Comparison of ENCODE assay signal across 8 cellular contexts in the genomic region with DNA sequence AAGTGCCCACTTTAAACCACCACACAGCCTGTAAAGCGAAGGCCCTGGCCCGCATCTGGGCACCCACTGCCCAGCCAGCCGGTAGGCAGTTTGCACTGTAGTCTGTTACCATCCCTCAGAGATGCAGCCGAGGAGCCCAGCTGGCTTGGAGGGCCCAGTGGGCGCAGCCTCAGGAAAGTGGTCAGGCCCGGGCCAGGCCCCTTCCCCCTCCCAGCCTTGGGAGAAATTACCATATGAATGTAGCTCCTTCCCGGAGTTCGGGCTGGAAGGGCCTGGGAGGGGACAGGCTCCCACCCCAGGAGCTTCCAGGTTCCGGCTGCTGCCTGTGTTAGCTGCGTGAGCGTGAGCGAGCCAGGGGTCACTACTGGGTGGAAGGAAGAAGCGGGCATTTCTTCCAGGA.
DNase-seq lines count a peak whose midpoint lies in the region; ATAC-seq and TF ChIP-seq lines count a peak whose summit lies in the region.

No MANE protein-coding gene starts in this region.

- TF ChIP-seq CTCF in transverse colon (IDR thresholded peaks at IDR 0.05) = no peak

- no peaks in the 10 kb centered on the region for H3K36me3 ChIP-seq in transverse colon

- peaks cover 92% of the 10 kb centered on the region for H3K4me1 Mint-ChIP-seq in activated T-cell treated with anti-CD3 and anti-CD28 coated beads, Interleukin-2, amount 50 U/mL, for 24 hours (ENCODE audit: low read depth)
- peaks cover 52% of the 10 kb centered on the region for H3K4me1 Mint-ChIP-seq in memory B cell

- H3K4me3 Mint-ChIP-seq in activated T-cell treated with anti-CD3 and anti-CD28 coated beads, Interleukin-2, amount 50 U/mL, for 24 hours = peak overlapping the region; percentile 71
- H3K4me3 Mint-ChIP-seq in memory B cell = peak overlapping the region; percentile 61

- no peak for ATAC-seq in memory B cell (ENCODE audit: low read depth)
- no peak for ATAC-seq in GM18519 (IDR thresholded peaks at IDR 0.05; ENCODE audit: low FRiP score, unreplicated experiment)

- peaks cover 87% of the 10 kb centered on the region for H3K36me3 Mint-ChIP-seq in activated T-cell treated with anti-CD3 and anti-CD28 coated beads, Interleukin-2, amount 50 U/mL, for 24 hours (ENCODE audit: low read depth)
- H3K36me3 Mint-ChIP-seq in memory B cell = peaks cover 27% of the 10 kb centered on the region

- no peaks in the 10 kb centered on the region for H3K27me3 ChIP-seq in transverse colon

- peaks cover 29 to 66% (median 42%) of the 10 kb centered on the region in 4 donors for H3K4me1 ChIP-seq in transverse colon

- H3K27ac ChIP-seq in cingulate gyrus (ENCODE audit: low read depth, low read length) (peak overlapping the region; percentile 29), transverse colon (peak overlapping the region; percentile 39 to 80 (median 71))

- no peak for TF ChIP-seq POLR2A in transverse colon (IDR thresholded peaks at IDR 0.05)

- H3K4me3 ChIP-seq in transverse colon = no peak overlapping the region

- no peak for TF ChIP-seq EP300 in transverse colon (IDR thresholded peaks at IDR 0.05; ENCODE audit: low read depth)

- H3K9me3 Mint-ChIP-seq in activated T-cell treated with anti-CD3 and anti-CD28 coated beads, Interleukin-2, amount 50 U/mL, for 24 hours = no peaks in the 10 kb centered on the region
- peaks cover 10% of the 10 kb centered on the region for H3K9me3 Mint-ChIP-seq in memory B cell

- DNase-seq in activated T-cell treated with anti-CD3 and anti-CD28 coated beads, Interleukin-2, amount 50 U/mL, for 24 hours = no peak
- DNase-seq in activated T-cell treated with anti-CD3 and anti-CD28 coated beads, Interleukin-2, amount 50 U/mL, for 48 hours = no peak
- DNase-seq in memory B cell (ENCODE audit: low spot score in 2 of 2) (no peak), transverse colon (no peak), NCI-H1092 (lab: John Stamatoyannopoulos, UW) (no peak)
- DNase-seq in stimulated activated CD4-positive, alpha-beta T cell treated with anti-CD3 and anti-CD28 coated beads, Interleukin-1b, Interleukin-23, amount 100 ng/mL, for 48 hours = no peak

- no peaks in the 10 kb centered on the region for H3K9me3 ChIP-seq in transverse colon

- H3K27me3 Mint-ChIP-seq in activated T-cell treated with anti-CD3 and anti-CD28 coated beads, Interleukin-2, amount 50 U/mL, for 24 hours = no peaks in the 10 kb centered on the region
- H3K27me3 Mint-ChIP-seq in memory B cell = no peaks in the 10 kb centered on the region

- peak overlapping the region; percentile 93 for H3K27ac Mint-ChIP-seq in activated T-cell treated with anti-CD3 and anti-CD28 coated beads, Interleukin-2, amount 50 U/mL, for 24 hours
- H3K27ac Mint-ChIP-seq in memory B cell = peak overlapping the region; percentile 97

- in situ Hi-C loops in transverse colon (cut with MboI; ENCODE audit: low pct_ligation_motif_present in 1 of 4, low pct_unique_long_range_greater_than_20kb in 1 of 4, low sequenced_read_pairs in 3 of 4) = no loop called here

- intact Hi-C loops in transverse colon (cut with DNase I; ENCODE audit: low total_unique reads) = no loop called here

- WGBS in transverse colon (ENCODE audit: low coverage in 1 of 2), 2 donors = 90% methylated on average over 13 of the region's 13 CpGs; no CpG with 5 or more reads in 1 of the 2 donors
